Comparison of ENCODE assay signal across 18 cellular contexts in genomic region chr2:195094330-195094729, GRCh38.
DNase-seq lines count a peak whose midpoint lies in the region; ATAC-seq, FAIRE-seq and TF ChIP-seq lines count a peak whose summit lies in the region.
"Had no signal": no experiment of that assay in that cellular context is flagged by ENCODE, and none has a peak within 500 bp of the region (broad histone marks: within the 10 kb centered on the region; RNA-seq: fewer than 3 reads in every experiment).

No MANE protein-coding gene starts in this region.

- ATAC-seq in GM21526 (IDR thresholded peaks at IDR 0.05; ENCODE audit: low FRiP score, unreplicated experiment) (no peak), Right ventricle myocardium inferior (no peak)
- ATAC-seq: esophagus mucosa, heart right ventricle, WTC11 had no signal

- no peak for TF ChIP-seq CTCF in choroid plexus epithelial cell (conservative IDR thresholded peaks at IDR 0.05; ENCODE audit: low read depth, low read length)

- DNase-seq in GM12892 (ENCODE audit: insufficient read length), result no peak
- peak; percentile 9 for DNase-seq in HCEC 1CT
- peak; percentile 37 for DNase-seq in M059J (ENCODE audit: low read depth)
- peak; percentile 17 for DNase-seq in choroid plexus epithelial cell (ENCODE audit: low read depth)
- no peak for DNase-seq in NOMO-1 (lab: John Stamatoyannopoulos, UW; ENCODE audit: unreplicated experiment in 2 of 2)
- no peak for DNase-seq in SIG-M5 treated with dmso at 0.1 percent for 504 hours (lab: John Stamatoyannopoulos, UW; ENCODE audit: unreplicated experiment)
- no peak for DNase-seq in Right ventricle myocardium inferior (ENCODE audit: missing footprints)
- DNase-seq: activated CD8-positive, alpha-beta memory T cell treated with anti-CD3 and anti-CD28 coated beads for 24 hours; aorta; DMS79; heart right ventricle; MM.1S; NCI-H2029; NCI-H526 had no signal

- no peak for TF ChIP-seq POLR2A in GM12892 (IDR thresholded peaks at IDR 0.05; ENCODE audit: low read depth, low read length)

- no peak overlapping the region for H3K4me3 ChIP-seq in choroid plexus epithelial cell (ENCODE audit: low read depth, low read length)
- H3K4me3 ChIP-seq: heart right ventricle had no signal

- intact Hi-C loops in Right ventricle myocardium inferior (cut with DNase I), result no loop called here

- FAIRE-seq in GM12892 (lab: Jason Lieb, UNC), result peak; percentile 38
- FAIRE-seq: RCC 7860 had no signal

Comparison
In these comparisons a context has a peak if more than half of its experiments do, and no peak if none do; other contexts are left out.
1. DNase-seq: peak in HCEC 1CT (single experiment), M059J (single experiment) and choroid plexus epithelial cell (single experiment); none in GM12892 (single experiment), NOMO-1 (0 of 2), SIG-M5 treated with dmso at 0.1 percent for 504 hours (single experiment) and Right ventricle myocardium inferior (single experiment).